Comparison of ENCODE assay signal across 8 cellular contexts in genomic region chr17:18158022-18158600, GRCh38. TPM values are rescaled to one million over a fixed set of nuclear protein-coding genes. Genes with fewer than 3 reads are reported as not detected.
DNase-seq lines count a peak whose midpoint lies in the region; ATAC-seq and TF ChIP-seq lines count a peak whose summit lies in the region.

No MANE protein-coding gene starts in this region.

- no peaks in the 10 kb centered on the region for H3K36me3 Mint-ChIP-seq in activated naive CD4-positive, alpha-beta T cell treated with anti-CD3 and anti-CD28 coated beads, Interleukin-2, amount 50 U/mL, for 72 hours

- TF ChIP-seq CTCF in GM12864 (IDR thresholded peaks at IDR 0.05; ENCODE audit: low read depth, low read length, missing control alignments) (no peak), cardiac muscle cell (IDR thresholded peaks at IDR 0.05; ENCODE audit: low read depth, low read length) (no peak), transverse colon (IDR thresholded peaks at IDR 0.05) (no peak)

- no peaks in the 10 kb centered on the region for H3K27me3 ChIP-seq in cardiac muscle cell
- no peaks in the 10 kb centered on the region for H3K27me3 ChIP-seq in transverse colon

- H3K9me3 ChIP-seq in cardiac muscle cell (ENCODE audit: low read depth) (no peaks in the 10 kb centered on the region), transverse colon (no peaks in the 10 kb centered on the region)

- H3K4me1 ChIP-seq in cardiac muscle cell (ENCODE audit: low read depth): no peaks in the 10 kb centered on the region
- H3K4me1 ChIP-seq in transverse colon: peaks cover 7 to 9% (median 9%) of the 10 kb centered on the region in 4 donors

- in situ Hi-C loops in transverse colon (cut with MboI; ENCODE audit: low pct_ligation_motif_present in 1 of 4, low pct_unique_long_range_greater_than_20kb in 1 of 4, low sequenced_read_pairs in 3 of 4): no loop called here

- intact Hi-C loops in posterior vena cava (cut with DNase I) (no loop called here), transverse colon (cut with DNase I; ENCODE audit: low total_unique reads) (no loop called here)

- no peak for TF ChIP-seq EP300 in transverse colon (IDR thresholded peaks at IDR 0.05; ENCODE audit: low read depth)

- peak; percentile 43 for ATAC-seq in HG03066 (IDR thresholded peaks at IDR 0.05; ENCODE audit: low read depth, unreplicated experiment)
- peak; percentile 87 for ATAC-seq in activated naive CD4-positive, alpha-beta T cell treated with anti-CD3 and anti-CD28 coated beads, Interleukin-2, amount 50 U/mL, for 72 hours

- H3K36me3 ChIP-seq in cardiac muscle cell (no peaks in the 10 kb centered on the region), transverse colon (no peaks in the 10 kb centered on the region)

- peak; percentile 85 for DNase-seq in GM12864 (ENCODE audit: low read depth)
- DNase-seq in SHP77 treated with DMSO at 0.1 percent for 48 hours (lab: John Stamatoyannopoulos, UW): peak; percentile 91
- DNase-seq in activated naive CD4-positive, alpha-beta T cell treated with anti-CD3 and anti-CD28 coated beads, Interleukin-2, amount 50 U/mL, for 72 hours (ENCODE audit: low spot score in 2 of 2): peak; percentile 93 to 96
- peak; percentile 81 to 96 for DNase-seq in cardiac muscle cell (ENCODE audit: low read depth in 1 of 2, low spot score in 1 of 2)
- DNase-seq in posterior vena cava (ENCODE audit: low spot score): peak; percentile 99
- peak; percentile 98 for DNase-seq in transverse colon
- DNase-seq in GDM1 (lab: John Stamatoyannopoulos, UW): no peak

- 5% methylated on average over 21 of the region's 26 CpGs; no CpG with 5 or more reads in 1 of the 2 donors for WGBS in transverse colon (ENCODE audit: low coverage in 1 of 2), 2 donors

- H3K4me3 ChIP-seq in GM12864 (ENCODE audit: low read depth, low read length) (peak overlapping the region; percentile 59), cardiac muscle cell (peak overlapping the region; percentile 22), transverse colon (peak overlapping the region; percentile 31 to 50 (median 38))

- peak overlapping the region; percentile 73 to 81 for H3K27ac Mint-ChIP-seq in activated naive CD4-positive, alpha-beta T cell treated with anti-CD3 and anti-CD28 coated beads, Interleukin-2, amount 50 U/mL, for 72 hours

- H3K27ac ChIP-seq in cardiac muscle cell (no peak overlapping the region), transverse colon (peak overlapping the region; percentile 39 to 66 (median 58))

- no peaks in the 10 kb centered on the region for H3K9me3 Mint-ChIP-seq in activated naive CD4-positive, alpha-beta T cell treated with anti-CD3 and anti-CD28 coated beads, Interleukin-2, amount 50 U/mL, for 72 hours

- TF ChIP-seq POLR2A in transverse colon (IDR thresholded peaks at IDR 0.05): no peak

RNA-seq across cellular contexts. Expression of gene ALKBH5, which starts 25.5 kb away (rescaled TPM):
- total RNA-seq in activated naive CD4-positive, alpha-beta T cell treated with anti-CD3 and anti-CD28 coated beads, Interleukin-2, amount 50 U/mL, for 72 hours: 100 to 1,000 TPM in 1 of 2 donors, 10 to 100 TPM in 1; 79.5 to 176 TPM
- total RNA-seq in cardiac muscle cell (247 and 279 TPM in 2 replicates), posterior vena cava (100 to 1,000 TPM in 1 of 2 donors, 10 to 100 TPM in 1; 98.5 to 105 TPM), transverse colon (100 to 1,000 TPM in 2 of 4 donors, 10 to 100 TPM in 2; 69.2 to 109 (median 88.4) TPM)
- 257 and 321 TPM in 2 replicates for polyA plus RNA-seq in cardiac muscle cell

RNA-seq across cellular contexts. Expression of gene MYO15A, which starts 49.6 kb away (rescaled TPM):
- 1 to 10 TPM; 1.0 to 1.2 TPM for total RNA-seq in activated naive CD4-positive, alpha-beta T cell treated with anti-CD3 and anti-CD28 coated beads, Interleukin-2, amount 50 U/mL, for 72 hours
- total RNA-seq in cardiac muscle cell (2.5 and 4.9 TPM in 2 replicates), posterior vena cava (1 to 10 TPM in 1 of 2 donors, under 1 TPM in 1; 0.71 to 1.3 TPM), transverse colon (1 to 10 TPM; 1.1 to 4.2 (median 1.2) TPM)
- 3.9 and 4.9 TPM in 2 replicates for polyA plus RNA-seq in cardiac muscle cell
